26 cellular contexts compared by ENCODE assay signal in the genomic region with DNA sequence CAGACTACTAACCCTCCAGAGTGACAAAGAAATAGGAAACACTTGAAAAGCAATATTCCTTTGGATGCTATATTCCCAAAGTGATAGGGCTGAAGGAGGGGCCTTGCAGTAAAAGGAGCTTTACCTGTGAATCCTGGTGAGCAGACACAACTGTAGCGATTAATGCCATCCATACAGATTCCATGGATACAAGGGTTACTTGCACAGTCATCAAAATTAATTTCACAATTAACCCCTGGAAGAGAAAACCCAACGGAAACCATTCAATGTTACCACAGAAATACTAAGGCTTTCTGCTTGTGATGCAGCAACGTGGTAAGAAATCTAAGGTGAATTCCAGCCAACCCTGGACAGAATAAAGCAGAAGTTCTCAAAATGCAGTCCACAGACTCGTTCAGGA.
"Had no signal": no experiment of that assay in that cellular context is flagged by ENCODE, and none has a peak within 500 bp of the region (broad histone marks: within the 10 kb centered on the region; RNA-seq: fewer than 3 reads in every experiment).

No MANE protein-coding gene starts in this region.

- ATAC-seq: activated T-helper 17 cell treated with anti-CD3 and anti-CD28 coated beads, Interleukin-2, amount 50 U/mL, for 72 hours; PC-3 had no signal

- H3K4me2 ChIP-seq: KMS-11 had no signal

- H3K9me3 Mint-ChIP-seq: activated B cell treated with CpG ODN at 0.5 μM for 24 hours; activated CD4-positive, alpha-beta memory T cell treated with anti-CD3 and anti-CD28 coated beads, Interleukin-2, amount 10 ng/mL, durations not matched to agents 7 days and 5 days; activated naive CD4-positive, alpha-beta T cell treated with anti-CD3 and anti-CD28 coated beads for 36 hours; activated T-helper 17 cell treated with anti-CD3 and anti-CD28 coated beads, Interleukin-2, amount 50 U/mL, for 72 hours; T-helper 1 cell treated with Interleukin-12 subunit alpha and Interleukin-12 subunit beta and Interleukin-4 antibody, amounts not matched to agents 30 μg/mL and 1 μg/mL, for 36 hours had no signal

- H3K9me3 ChIP-seq: MG63 had no signal

- H3K27me3 ChIP-seq: brain microvascular endothelial cell, cardiac muscle cell, MG63 had no signal

- H3K4me1 Mint-ChIP-seq: activated B cell treated with CpG ODN at 0.5 μM for 24 hours had no signal

- H3K4me3 ChIP-seq: cardiac muscle cell, MG63 had no signal

- FAIRE-seq: RCC 7860 had no signal

- DNase-seq: activated B cell treated with CpG ODN at 0.5 μM for 24 hours; activated CD4-positive, alpha-beta memory T cell treated with anti-CD3 and anti-CD28 coated beads, Interleukin-2, amount 10 ng/mL, durations not matched to agents 7 days and 5 days; activated CD4-positive, alpha-beta T cell treated with anti-CD3 and anti-CD28 coated beads for 1 hour; activated CD4-positive, alpha-beta T cell treated with anti-CD3 and anti-CD28 coated beads, Interleukin-2, amount 50 U/mL, for 1 hour; activated gamma-delta T cell; activated naive CD4-positive, alpha-beta T cell treated with anti-CD3 and anti-CD28 coated beads for 36 hours; activated T-cell treated with anti-CD3 and anti-CD28 coated beads for 4 hours; activated T-cell treated with anti-CD3 and anti-CD28 coated beads, Interleukin-2, amount 50 U/mL, for 48 hours; amygdala; brain microvascular endothelial cell; MG63; MV-4-11; NCI-H1092 treated with DMSO at 0.1 percent for 48 hours; NCI-H1417 treated with DMSO at 0.1 percent for 48 hours; NCI-H1694; NCI-H2029; NCI-H446; NCI-H524; PC-3; SHP77 had no signal

- H3K27me3 Mint-ChIP-seq: activated B cell treated with CpG ODN at 0.5 μM for 24 hours; activated CD4-positive, alpha-beta memory T cell treated with anti-CD3 and anti-CD28 coated beads, Interleukin-2, amount 10 ng/mL, durations not matched to agents 7 days and 5 days; activated naive CD8-positive, alpha-beta T cell; activated T-helper 17 cell treated with anti-CD3 and anti-CD28 coated beads, Interleukin-2, amount 50 U/mL, for 72 hours had no signal

- H3K4me3 Mint-ChIP-seq: activated B cell treated with CpG ODN at 0.5 μM for 24 hours; activated CD4-positive, alpha-beta memory T cell treated with anti-CD3 and anti-CD28 coated beads, Interleukin-2, amount 10 ng/mL, durations not matched to agents 7 days and 5 days; activated naive CD4-positive, alpha-beta T cell treated with anti-CD3 and anti-CD28 coated beads for 36 hours; activated naive CD8-positive, alpha-beta T cell; activated T-helper 17 cell treated with anti-CD3 and anti-CD28 coated beads, Interleukin-2, amount 50 U/mL, for 72 hours; T-helper 1 cell treated with Interleukin-12 subunit alpha and Interleukin-12 subunit beta and Interleukin-4 antibody, amounts not matched to agents 30 μg/mL and 1 μg/mL, for 36 hours had no signal

- H3K27ac Mint-ChIP-seq: activated B cell treated with CpG ODN at 0.5 μM for 24 hours; activated CD4-positive, alpha-beta memory T cell treated with anti-CD3 and anti-CD28 coated beads, Interleukin-2, amount 10 ng/mL, durations not matched to agents 7 days and 5 days; activated naive CD4-positive, alpha-beta T cell treated with anti-CD3 and anti-CD28 coated beads for 36 hours; activated naive CD8-positive, alpha-beta T cell; activated T-helper 17 cell treated with anti-CD3 and anti-CD28 coated beads, Interleukin-2, amount 50 U/mL, for 72 hours; T-helper 1 cell treated with Interleukin-12 subunit alpha and Interleukin-12 subunit beta and Interleukin-4 antibody, amounts not matched to agents 30 μg/mL and 1 μg/mL, for 36 hours had no signal

- H3K27ac ChIP-seq: cardiac muscle cell, KMS-11 had no signal

- H3K9ac ChIP-seq: KMS-11 had no signal
